In genomic region chr12:49188916-49189367, GRCh38 we compare ENCODE assay signal across 8 cellular contexts. TPM values are rescaled to one million over a fixed set of nuclear protein-coding genes. Genes with fewer than 3 reads are reported as not detected.
A peak's percentile ranks its signal among the peaks of the same experiment; 100 is the strongest.
DNase-seq lines count a peak whose midpoint lies in the region; ATAC-seq lines count a peak whose summit lies in the region.

Gene TUBA1A, minus strand, starts transcription at chr12:49189080. Its CDS starts 101 bp downstream, at chr12:49188979.

- peaks cover 11% of the 10 kb centered on the region for H3K4me1 Mint-ChIP-seq in activated CD4-positive, alpha-beta T cell treated with anti-CD3 and anti-CD28 coated beads, Interleukin-2, amount 10 ng/mL, durations not matched to agents 24 days and 14 days

- peak within 1 kb of the TSS; percentile 93 for H3K4me3 Mint-ChIP-seq in activated CD4-positive, alpha-beta T cell treated with anti-CD3 and anti-CD28 coated beads, Interleukin-2, amount 10 ng/mL, durations not matched to agents 24 days and 14 days

- no peaks in the 10 kb centered on the region for H3K9me3 Mint-ChIP-seq in activated CD4-positive, alpha-beta T cell treated with anti-CD3 and anti-CD28 coated beads, Interleukin-2, amount 10 ng/mL, durations not matched to agents 24 days and 14 days

- peak within 1 kb of the TSS; percentile 99 for H3K27ac Mint-ChIP-seq in activated CD4-positive, alpha-beta T cell treated with anti-CD3 and anti-CD28 coated beads, Interleukin-2, amount 10 ng/mL, durations not matched to agents 24 days and 14 days

- H3K27me3 Mint-ChIP-seq in activated CD4-positive, alpha-beta T cell treated with anti-CD3 and anti-CD28 coated beads, Interleukin-2, amount 10 ng/mL, durations not matched to agents 24 days and 14 days = peaks cover 9% of the 10 kb centered on the region

- DNase-seq in Ammon's horn (ENCODE audit: low spot score) (peak; percentile 100), GM19238 (ENCODE audit: insufficient read length, low spot score) (peak; percentile 76), NCI-H524 treated with DMSO at 0.1 percent for 48 hours (lab: John Stamatoyannopoulos, UW) (peak; percentile 99), dedifferentiated amniotic fluid mesenchymal stem cell (ENCODE audit: extremely low spot score) (peak; percentile 99), left lobe of liver (ENCODE audit: low spot score) (peak; percentile 70)
- peak; percentile 98 for DNase-seq in activated CD4-positive, alpha-beta T cell treated with anti-CD3 and anti-CD28 coated beads, Interleukin-2, amount 10 ng/mL, durations not matched to agents 24 days and 14 days
- DNase-seq in stimulated activated CD4-positive, alpha-beta T cell treated with anti-CD3 and anti-CD28 coated beads, Interleukin-2, amount 100 ng/mL, for 48 hours = peak; percentile 80 to 81

- intact Hi-C loops in activated CD4-positive, alpha-beta T cell treated with anti-CD3 and anti-CD28 coated beads, Interleukin-2, amount 10 ng/mL, durations not matched to agents 24 days and 14 days (cut with micrococcal nuclease) = loop anchor here (1.0 to 5.0 kb wide), 5 partner anchors 14 to 127 kb away; partner anchors contain the start of genes KMT2D, TUBA1B and TUBA1C

- H3K36me3 Mint-ChIP-seq in activated CD4-positive, alpha-beta T cell treated with anti-CD3 and anti-CD28 coated beads, Interleukin-2, amount 10 ng/mL, durations not matched to agents 24 days and 14 days (ENCODE audit: low read depth) = peaks cover 15% of the 10 kb centered on the region

- ATAC-seq in HG03457 (IDR thresholded peaks at IDR 0.05; ENCODE audit: unreplicated experiment) (peak; percentile 83), left lobe of liver (peak; percentile 77)

RNA-seq across cellular contexts. Expression of gene TUBA1A, which starts in this region (rescaled TPM):
- 45.9 and 46.8 TPM in 2 replicates for total RNA-seq in activated CD4-positive, alpha-beta T cell treated with anti-CD3 and anti-CD28 coated beads, Interleukin-2, amount 10 ng/mL, durations not matched to agents 24 days and 14 days
- 4.8 TPM for total RNA-seq in left lobe of liver

Comparison
In these comparisons a context has a peak if more than half of its experiments do, and no peak if none do; other contexts are left out.
1. Peak in every context shown above with its lines: DNase-seq and ATAC-seq.